In genomic region chr17:41941158-41941557, GRCh38 we compare ENCODE assay signal across 26 cellular contexts.
"Had no signal": no experiment of that assay in that cellular context is flagged by ENCODE, and none has a peak within 500 bp of the region (broad histone marks: within the 10 kb centered on the region; RNA-seq: fewer than 3 reads in every experiment).

No MANE protein-coding gene starts in this region.

- H3K27ac Mint-ChIP-seq: activated CD4-positive, alpha-beta T cell treated with anti-CD3 and anti-CD28 coated beads for 36 hours; activated CD4-positive, alpha-beta T cell treated with anti-CD3 and anti-CD28 coated beads, Interleukin-2, amount 10 ng/mL, durations not matched to agents 7 days and 5 days; activated CD8-positive, alpha-beta T cell treated with anti-CD3 and anti-CD28 coated beads, Interleukin-2, amount 10 ng/mL, durations not matched to agents 7 days and 5 days; activated naive CD4-positive, alpha-beta T cell treated with anti-CD3 and anti-CD28 coated beads, Interleukin-2, amount 50 U/mL, for 24 hours; activated naive CD8-positive, alpha-beta T cell treated with anti-CD3 and anti-CD28 coated beads, Interleukin-2, amount 10 ng/mL, durations not matched to agents 7 days and 5 days; activated T-cell treated with anti-CD3 and anti-CD28 coated beads, Interleukin-2, amount 50 U/mL, for 24 hours; activated T-helper 2 cell treated with anti-CD3 and anti-CD28 coated beads, Interferon-gamma antibody, Interleukin-2, Interleukin-4, amounts not matched to agents 10 μg/mL and 5 μg/mL and 100 μg/mL, durations not matched to agents 14 hours and 24 hours and 36 hours; WTC11 had no signal

- H3K4me1 ChIP-seq: breast epithelium, SJCRH30 had no signal

- H3K4me3 ChIP-seq: body of pancreas, breast epithelium, SJCRH30, SK-N-MC had no signal

- H3K4me3 Mint-ChIP-seq: activated CD4-positive, alpha-beta T cell treated with anti-CD3 and anti-CD28 coated beads for 36 hours; activated CD4-positive, alpha-beta T cell treated with anti-CD3 and anti-CD28 coated beads, Interleukin-2, amount 10 ng/mL, durations not matched to agents 7 days and 5 days; activated CD8-positive, alpha-beta T cell treated with anti-CD3 and anti-CD28 coated beads, Interleukin-2, amount 10 ng/mL, durations not matched to agents 7 days and 5 days; activated naive CD4-positive, alpha-beta T cell treated with anti-CD3 and anti-CD28 coated beads, Interleukin-2, amount 50 U/mL, for 24 hours; activated naive CD8-positive, alpha-beta T cell treated with anti-CD3 and anti-CD28 coated beads, Interleukin-2, amount 10 ng/mL, durations not matched to agents 7 days and 5 days; activated T-cell treated with anti-CD3 and anti-CD28 coated beads, Interleukin-2, amount 50 U/mL, for 24 hours; WTC11 had no signal

- H3K27ac ChIP-seq: body of pancreas, breast epithelium, SJCRH30, SK-N-MC had no signal

- H3K9me3 ChIP-seq: body of pancreas, breast epithelium, SJCRH30 had no signal

- H3K36me3 ChIP-seq: breast epithelium, SJCRH30 had no signal

- H3K4me1 Mint-ChIP-seq: activated CD4-positive, alpha-beta T cell treated with anti-CD3 and anti-CD28 coated beads for 36 hours; activated CD4-positive, alpha-beta T cell treated with anti-CD3 and anti-CD28 coated beads, Interleukin-2, amount 10 ng/mL, durations not matched to agents 7 days and 5 days; activated naive CD4-positive, alpha-beta T cell treated with anti-CD3 and anti-CD28 coated beads, Interleukin-2, amount 50 U/mL, for 24 hours; WTC11 had no signal

- H3K9me3 Mint-ChIP-seq: activated CD4-positive, alpha-beta T cell treated with anti-CD3 and anti-CD28 coated beads, Interleukin-2, amount 10 ng/mL, durations not matched to agents 7 days and 5 days; activated naive CD4-positive, alpha-beta T cell treated with anti-CD3 and anti-CD28 coated beads, Interleukin-2, amount 50 U/mL, for 24 hours; activated naive CD8-positive, alpha-beta T cell treated with anti-CD3 and anti-CD28 coated beads, Interleukin-2, amount 10 ng/mL, durations not matched to agents 7 days and 5 days; activated T-cell treated with anti-CD3 and anti-CD28 coated beads, Interleukin-2, amount 50 U/mL, for 24 hours; activated T-helper 2 cell treated with anti-CD3 and anti-CD28 coated beads, Interferon-gamma antibody, Interleukin-2, Interleukin-4, amounts not matched to agents 10 μg/mL and 5 μg/mL and 100 μg/mL, durations not matched to agents 14 hours and 24 hours and 36 hours; WTC11 had no signal

- H3K27me3 Mint-ChIP-seq: activated CD4-positive, alpha-beta T cell treated with anti-CD3 and anti-CD28 coated beads for 36 hours; activated naive CD4-positive, alpha-beta T cell treated with anti-CD3 and anti-CD28 coated beads, Interleukin-2, amount 50 U/mL, for 24 hours; activated T-cell treated with anti-CD3 and anti-CD28 coated beads, Interleukin-2, amount 50 U/mL, for 24 hours had no signal

- H3K36me3 Mint-ChIP-seq: activated naive CD4-positive, alpha-beta T cell treated with anti-CD3 and anti-CD28 coated beads, Interleukin-2, amount 50 U/mL, for 24 hours; activated naive CD8-positive, alpha-beta T cell treated with anti-CD3 and anti-CD28 coated beads, Interleukin-2, amount 10 ng/mL, durations not matched to agents 7 days and 5 days; WTC11 had no signal

- H3K27me3 ChIP-seq: body of pancreas, breast epithelium, SJCRH30 had no signal

- DNase-seq: activated CD4-positive, alpha-beta T cell treated with anti-CD3 and anti-CD28 coated beads for 36 hours; activated CD4-positive, alpha-beta T cell treated with anti-CD3 and anti-CD28 coated beads, Interleukin-2, amount 10 ng/mL, durations not matched to agents 7 days and 5 days; activated CD4-positive, alpha-beta T cell treated with anti-CD3 and anti-CD28 coated beads, Interleukin-2, amount 50 U/mL, for 48 hours; activated CD8-positive, alpha-beta T cell treated with anti-CD3 and anti-CD28 coated beads, Interleukin-2, amount 10 ng/mL, durations not matched to agents 7 days and 5 days; activated gamma-delta T cell; activated naive CD4-positive, alpha-beta T cell treated with Interleukin-2 at 50 U/mL for 16 hours; activated naive CD8-positive, alpha-beta T cell treated with anti-CD3 and anti-CD28 coated beads, Interleukin-2, amount 10 ng/mL, durations not matched to agents 7 days and 5 days; activated T-cell treated with anti-CD3 and anti-CD28 coated beads, Interleukin-2, amount 50 U/mL, for 24 hours; amygdala; body of pancreas; NCI-H1105; NCI-H1417 treated with DMSO at 0.1 percent for 48 hours; NCI-H187 treated with DMSO at 0.1 percent for 48 hours; NCI-H2081; NCI-H2171 treated with DMSO at 0.1 percent for 48 hours; NCI-H2227 treated with DMSO at 0.1 percent for 48 hours; NCI-H446; NCI-H510A treated with DMSO at 0.1 percent for 48 hours; SHP77; SJCRH30; T1000 had no signal
